In the genomic region with DNA sequence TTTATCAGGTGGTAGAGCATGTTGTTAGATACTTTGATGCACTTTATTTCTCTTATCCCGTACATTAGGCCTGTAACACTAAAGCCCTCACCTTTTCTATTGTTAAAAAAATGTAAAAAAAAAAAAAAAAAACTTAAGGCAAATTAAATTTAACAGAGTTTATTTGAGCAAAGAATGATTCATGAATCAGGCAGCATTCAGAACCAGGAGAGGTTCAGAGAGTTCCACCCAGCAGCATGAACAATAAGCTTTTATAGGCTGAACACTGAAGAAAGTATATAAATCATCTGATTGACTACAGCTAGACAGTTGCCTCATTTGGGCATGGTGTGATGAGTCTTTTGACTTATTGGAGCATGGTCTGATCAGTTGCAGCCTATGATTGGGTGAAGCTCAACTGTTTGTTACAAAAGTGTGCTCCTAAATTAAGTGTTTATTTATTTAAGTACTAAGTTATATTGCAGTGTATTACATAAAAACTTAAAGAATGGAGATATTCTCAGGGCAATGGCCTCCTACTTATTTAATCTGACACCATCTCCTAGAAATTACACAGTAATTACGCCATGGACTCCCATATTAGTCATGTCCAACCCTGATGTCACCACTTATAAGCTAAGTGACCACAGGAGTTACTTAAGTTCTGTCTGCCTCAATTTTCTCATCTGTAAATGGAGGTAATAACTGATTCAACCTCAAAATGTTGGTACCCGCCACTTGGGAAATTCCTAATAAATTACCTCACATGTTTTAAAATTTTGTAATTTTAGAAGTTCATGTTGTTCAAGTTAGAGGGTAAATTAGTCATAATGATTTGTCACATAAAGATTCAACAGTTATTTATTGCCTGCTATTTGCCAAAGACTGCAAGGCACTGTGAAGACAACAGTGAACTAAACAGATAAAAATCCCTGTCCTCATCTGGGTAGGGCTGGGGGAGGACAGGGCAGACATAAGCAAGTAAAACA, we compare ENCODE assay signal across 12 cellular contexts. TPM values are rescaled to one million over a fixed set of nuclear protein-coding genes. Genes with fewer than 3 reads are reported as not detected.
DNase-seq lines count a peak whose midpoint lies in the region; ATAC-seq and TF ChIP-seq lines count a peak whose summit lies in the region.
"Had no signal": no experiment of that assay in that cellular context is flagged by ENCODE, and none has a peak within 500 bp of the region (broad histone marks: within the 10 kb centered on the region; RNA-seq: fewer than 3 reads in every experiment).

No MANE protein-coding gene starts in this region.

- H3K36me3 Mint-ChIP-seq in WTC11, result no peaks in the 10 kb centered on the region; the same call in 1 of the 2 replicates

- DNase-seq in ELR (ENCODE audit: low read depth) (peak; percentile 97), PC-3 (peak; percentile 89), osteoblast (ENCODE audit: insufficient read length, low spot score, missing footprints) (peak; percentile 47), HUDEP-2 (lab: John Stamatoyannopoulos, UW; ENCODE audit: unreplicated experiment in 76 of 76) (no peak), NCI-H510A (lab: John Stamatoyannopoulos, UW) (no peak), left ventricle myocardium superior (no peak), WTC11 (ENCODE audit: low spot score) (no peak)
- DNase-seq: activated T-cell treated with anti-CD3 and anti-CD28 coated beads for 4 hours, aorta, islet precursor cell, NCI-H2081 had no signal

- ATAC-seq in PC-3 (peak; percentile 92), esophagus mucosa (peak; percentile 91), left ventricle myocardium superior (no peak), WTC11 (no peak)

- H3F3A ChIP-seq in PC-3 (ENCODE audit: low read length, unreplicated experiment), result peaks cover 10% of the 10 kb centered on the region

- H3K4me1 ChIP-seq in PC-3 (ENCODE audit: insufficient read depth, low read length), result peaks cover 27% of the 10 kb centered on the region
- H3K4me1 ChIP-seq in osteoblast (ENCODE audit: insufficient read depth, low read length), result peaks cover 34% of the 10 kb centered on the region

- 0 out of 2 replicates have a peak overlapping the region, but pooled peaks have one; percentile 39 for H3K4me3 ChIP-seq in PC-3 (ENCODE audit: low read length)
- H3K4me3 ChIP-seq in osteoblast (ENCODE audit: insufficient read depth, low read length), result no peak overlapping the region

- peaks cover 15% of the 10 kb centered on the region for H3K9me3 Mint-ChIP-seq in WTC11

- H3K79me2 ChIP-seq in PC-3 (ENCODE audit: low read length) (no peaks in the 10 kb centered on the region), osteoblast (ENCODE audit: insufficient read depth, low read length) (no peaks in the 10 kb centered on the region)

- no peak overlapping the region for H2AFZ ChIP-seq in PC-3 (ENCODE audit: low read length)
- H2AFZ ChIP-seq in osteoblast (ENCODE audit: low read length), result no peak overlapping the region

- BruUV-seq in PC-3 (replicated peaks; lab: Mats Ljungman, UMichigan), result no TSS peak

- H3K36me3 ChIP-seq in PC-3 (ENCODE audit: low read depth, low read length) (peaks cover 8% of the 10 kb centered on the region), osteoblast (ENCODE audit: insufficient read depth, low read length) (no peaks in the 10 kb centered on the region)

- peak overlapping the region; percentile 94 for H3K27ac ChIP-seq in PC-3 (ENCODE audit: low read length)
- peak overlapping the region; percentile 67 for H3K27ac ChIP-seq in osteoblast (ENCODE audit: low read depth, low read length)

- H3K4me2 ChIP-seq in PC-3 (ENCODE audit: low read length), result peak overlapping the region; percentile 71
- H3K4me2 ChIP-seq in osteoblast (ENCODE audit: insufficient read depth, low read length), result peak overlapping the region; percentile 49

- peaks cover 10% of the 10 kb centered on the region; the same call in 1 of the 2 replicates for H3K9me3 ChIP-seq in PC-3 (ENCODE audit: low read length)
- H3K9me3 ChIP-seq in osteoblast (ENCODE audit: low read depth, low read length), result peaks cover 4% of the 10 kb centered on the region

- H3K4me3 Mint-ChIP-seq in WTC11, result no peak overlapping the region

- H3K9ac ChIP-seq in PC-3 (ENCODE audit: low read length), result peak overlapping the region; percentile 65

- CTCF ChIA-PET in PC-3 (lab: Charles Lee), result no interaction called here
- CTCF ChIA-PET in WTC11 (lab: Charles Lee), result interaction anchor here (0.8 kb wide), 1 partner anchor 9 kb away, joined by 4 read pairs; no protein-coding TSS in a partner anchor

- H3K27ac Mint-ChIP-seq in WTC11, result no peak overlapping the region

- intact Hi-C loops in PC-3 (cut with micrococcal nuclease) (loop anchor here (10.0 kb wide), 1 partner anchor 234 kb away; a partner anchor contains a TSS), left ventricle myocardium superior (cut with micrococcal nuclease) (no loop called here)

- POLR2A ChIA-PET in PC-3 (lab: Charles Lee; ENCODE audit: unreplicated experiment), result no interaction called here
- POLR2A ChIA-PET in WTC11 (lab: Charles Lee), result interaction anchor here (0.7 kb wide), 1 partner anchor 1460 kb away, joined by 5 read pairs; no protein-coding TSS in a partner anchor

- no peak for TF ChIP-seq CTCF in PC-3 (conservative IDR thresholded peaks at IDR 0.05; ENCODE audit: low read depth, low read length)
- no peak for TF ChIP-seq CTCF in osteoblast (IDR thresholded peaks at IDR 0.05; ENCODE audit: extremely low read depth, low read depth, low read length)
- no peak for TF ChIP-seq CTCF in WTC11 (IDR thresholded peaks at IDR 0.05)

- no peaks in the 10 kb centered on the region for H3K27me3 Mint-ChIP-seq in WTC11 (ENCODE audit: low read depth)

- 0 out of 2 replicates have a peak, but pooled peaks cover 4% of the 10 kb centered on the region for H3K4me1 Mint-ChIP-seq in WTC11

- no peaks in the 10 kb centered on the region for H4K20me1 ChIP-seq in PC-3 (ENCODE audit: low read length)
- no peaks in the 10 kb centered on the region for H4K20me1 ChIP-seq in osteoblast (ENCODE audit: insufficient read depth, low read length)

- no peaks in the 10 kb centered on the region for H3K9me2 ChIP-seq in PC-3 (replicated peaks; ENCODE audit: low read length)

- H3K27me3 ChIP-seq in PC-3 (ENCODE audit: low read length) (no peaks in the 10 kb centered on the region), osteoblast (ENCODE audit: insufficient read depth, low read length) (no peaks in the 10 kb centered on the region)

TF ChIP-seq in WTC11, 78 proteins besides CTCF, POLR2A, EP300 and RAD21 (continues in another document):
- TF ChIP-seq KAT7 (CRISPR knock-in tag; IDR thresholded peaks at IDR 0.05; ENCODE audit: borderline replicate concordance) (no peak), NR3C1 (CRISPR knock-in tag; conservative IDR thresholded peaks at IDR 0.05; ENCODE audit: low read depth) (no peak), ZNF416 (CRISPR knock-in tag; IDR thresholded peaks at IDR 0.05) (no peak)
- TF ChIP-seq, protein P1, sequence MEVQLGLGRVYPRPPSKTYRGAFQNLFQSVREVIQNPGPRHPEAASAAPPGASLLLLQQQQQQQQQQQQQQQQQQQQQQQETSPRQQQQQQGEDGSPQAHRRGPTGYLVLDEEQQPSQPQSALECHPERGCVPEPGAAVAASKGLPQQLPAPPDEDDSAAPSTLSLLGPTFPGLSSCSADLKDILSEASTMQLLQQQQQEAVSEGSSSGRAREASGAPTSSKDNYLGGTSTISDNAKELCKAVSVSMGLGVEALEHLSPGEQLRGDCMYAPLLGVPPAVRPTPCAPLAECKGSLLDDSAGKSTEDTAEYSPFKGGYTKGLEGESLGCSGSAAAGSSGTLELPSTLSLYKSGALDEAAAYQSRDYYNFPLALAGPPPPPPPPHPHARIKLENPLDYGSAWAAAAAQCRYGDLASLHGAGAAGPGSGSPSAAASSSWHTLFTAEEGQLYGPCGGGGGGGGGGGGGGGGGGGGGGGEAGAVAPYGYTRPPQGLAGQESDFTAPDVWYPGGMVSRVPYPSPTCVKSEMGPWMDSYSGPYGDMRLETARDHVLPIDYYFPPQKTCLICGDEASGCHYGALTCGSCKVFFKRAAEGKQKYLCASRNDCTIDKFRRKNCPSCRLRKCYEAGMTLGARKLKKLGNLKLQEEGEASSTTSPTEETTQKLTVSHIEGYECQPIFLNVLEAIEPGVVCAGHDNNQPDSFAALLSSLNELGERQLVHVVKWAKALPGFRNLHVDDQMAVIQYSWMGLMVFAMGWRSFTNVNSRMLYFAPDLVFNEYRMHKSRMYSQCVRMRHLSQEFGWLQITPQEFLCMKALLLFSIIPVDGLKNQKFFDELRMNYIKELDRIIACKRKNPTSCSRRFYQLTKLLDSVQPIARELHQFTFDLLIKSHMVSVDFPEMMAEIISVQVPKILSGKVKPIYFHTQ (CRISPR knock-in tag; IDR thresholded peaks at IDR 0.05), result no peak
- TF ChIP-seq, protein P2, sequence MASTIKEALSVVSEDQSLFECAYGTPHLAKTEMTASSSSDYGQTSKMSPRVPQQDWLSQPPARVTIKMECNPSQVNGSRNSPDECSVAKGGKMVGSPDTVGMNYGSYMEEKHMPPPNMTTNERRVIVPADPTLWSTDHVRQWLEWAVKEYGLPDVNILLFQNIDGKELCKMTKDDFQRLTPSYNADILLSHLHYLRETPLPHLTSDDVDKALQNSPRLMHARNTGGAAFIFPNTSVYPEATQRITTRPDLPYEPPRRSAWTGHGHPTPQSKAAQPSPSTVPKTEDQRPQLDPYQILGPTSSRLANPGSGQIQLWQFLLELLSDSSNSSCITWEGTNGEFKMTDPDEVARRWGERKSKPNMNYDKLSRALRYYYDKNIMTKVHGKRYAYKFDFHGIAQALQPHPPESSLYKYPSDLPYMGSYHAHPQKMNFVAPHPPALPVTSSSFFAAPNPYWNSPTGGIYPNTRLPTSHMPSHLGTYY (CRISPR knock-in tag; IDR thresholded peaks at IDR 0.05), result no peak
- TF ChIP-seq, protein P3, sequence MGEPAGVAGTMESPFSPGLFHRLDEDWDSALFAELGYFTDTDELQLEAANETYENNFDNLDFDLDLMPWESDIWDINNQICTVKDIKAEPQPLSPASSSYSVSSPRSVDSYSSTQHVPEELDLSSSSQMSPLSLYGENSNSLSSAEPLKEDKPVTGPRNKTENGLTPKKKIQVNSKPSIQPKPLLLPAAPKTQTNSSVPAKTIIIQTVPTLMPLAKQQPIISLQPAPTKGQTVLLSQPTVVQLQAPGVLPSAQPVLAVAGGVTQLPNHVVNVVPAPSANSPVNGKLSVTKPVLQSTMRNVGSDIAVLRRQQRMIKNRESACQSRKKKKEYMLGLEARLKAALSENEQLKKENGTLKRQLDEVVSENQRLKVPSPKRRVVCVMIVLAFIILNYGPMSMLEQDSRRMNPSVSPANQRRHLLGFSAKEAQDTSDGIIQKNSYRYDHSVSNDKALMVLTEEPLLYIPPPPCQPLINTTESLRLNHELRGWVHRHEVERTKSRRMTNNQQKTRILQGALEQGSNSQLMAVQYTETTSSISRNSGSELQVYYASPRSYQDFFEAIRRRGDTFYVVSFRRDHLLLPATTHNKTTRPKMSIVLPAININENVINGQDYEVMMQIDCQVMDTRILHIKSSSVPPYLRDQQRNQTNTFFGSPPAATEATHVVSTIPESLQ (CRISPR knock-in tag; IDR thresholded peaks at IDR 0.05), result no peak

RNA-seq across cellular contexts. Expression of a gene that starts 15.1 kb away (rescaled TPM):
- total RNA-seq in PC-3 (2014; rRNA removed) (0.07 and 0.17 TPM in 2 replicates), esophagus mucosa (0.04 TPM), osteoblast (0.59 and 1.4 TPM in 2 replicates), left ventricle myocardium superior (0.02 TPM), WTC11 (2021) (0.02 to 0.05 TPM (median 0.05 TPM) in 3 replicates)

RNA-seq across cellular contexts. Expression of a gene that starts 41.6 kb away (rescaled TPM):
- total RNA-seq in PC-3 (2014; rRNA removed) (31.1 and 35.9 TPM in 2 replicates), esophagus mucosa (9.5 TPM), osteoblast (22.1 and 29.7 TPM in 2 replicates), left ventricle myocardium superior (6.0 TPM), WTC11 (2021) (9.6 to 11.2 TPM (median 10.6 TPM) in 3 replicates)

Comparison
In these comparisons a context has a peak if more than half of its experiments do, and no peak if none do; other contexts are left out.
1. DNase-seq: peak in ELR (single experiment), PC-3 (single experiment) and osteoblast (single experiment); none in HUDEP-2 (0 of 76), NCI-H510A (single experiment), left ventricle myocardium superior (single experiment) and WTC11 (single experiment).
2. ATAC-seq: peak in PC-3 (single experiment) and esophagus mucosa (single experiment); none in left ventricle myocardium superior (single experiment) and WTC11 (single experiment).